In the genomic region with DNA sequence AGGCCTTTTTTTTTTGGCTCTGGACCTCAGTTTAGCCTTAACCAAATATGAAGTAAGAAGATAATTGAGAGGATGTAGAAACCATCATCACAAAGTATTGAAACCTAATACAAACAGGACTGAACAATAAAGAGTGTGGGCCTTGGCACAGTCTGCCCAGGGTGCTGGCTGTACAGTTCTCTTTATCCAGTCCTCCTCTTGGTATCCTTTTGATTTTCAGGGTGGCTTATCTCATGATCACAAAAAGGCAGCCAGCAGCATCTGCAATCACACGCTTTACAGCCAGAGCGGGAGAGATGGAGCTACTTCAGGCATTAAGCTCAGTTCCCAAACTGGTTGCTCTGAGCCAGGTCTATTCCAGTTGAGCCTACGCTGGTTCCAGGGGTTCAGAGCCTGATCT, we compare ENCODE assay signal across 20 cellular contexts.
"Had no signal": no experiment of that assay in that cellular context is flagged by ENCODE, and none has a peak within 500 bp of the region (broad histone marks: within the 10 kb centered on the region; RNA-seq: fewer than 3 reads in every experiment).

No MANE protein-coding gene starts in this region.

- DNase-seq: activated CD4-positive, alpha-beta T cell treated with anti-CD3 and anti-CD28 coated beads for 4 hours; activated CD8-positive, alpha-beta memory T cell treated with anti-CD3 and anti-CD28 coated beads, Interleukin-2, amount 50 U/mL, for 4 hours; activated CD8-positive, alpha-beta T cell treated with anti-CD3 and anti-CD28 coated beads for 36 hours; activated gamma-delta T cell treated with Interleukin-2 at 50 U/mL for 16 hours; activated naive CD4-positive, alpha-beta T cell treated with anti-CD3 and anti-CD28 coated beads, Interleukin-2, amount 10 ng/mL, durations not matched to agents 7 days and 5 days; activated naive CD8-positive, alpha-beta T cell treated with anti-CD3 and anti-CD28 coated beads for 36 hours; activated T-cell treated with anti-CD3 and anti-CD28 coated beads, Interleukin-2, amount 50 U/mL, for 72 hours; brain microvascular endothelial cell; KG1; NCI-H1436 treated with DMSO at 0.1 percent for 48 hours; NCI-H187; NCI-H2107; NCI-H2171 treated with DMSO at 0.1 percent for 48 hours; NCI-H510A treated with DMSO at 0.1 percent for 48 hours; PC-9; SHP77 treated with DMSO at 0.1 percent for 48 hours; T-helper 1 cell; WERI-Rb-1 had no signal

- H3K4me2 ChIP-seq: PC-9 had no signal

- ATAC-seq: activated CD8-positive, alpha-beta T cell treated with anti-CD3 and anti-CD28 coated beads for 36 hours; activated T-cell treated with anti-CD3 and anti-CD28 coated beads, Interleukin-2, amount 50 U/mL, for 72 hours had no signal

- H3K27me3 Mint-ChIP-seq: activated naive CD8-positive, alpha-beta T cell treated with anti-CD3 and anti-CD28 coated beads for 36 hours had no signal

- H3K36me3 ChIP-seq: brain microvascular endothelial cell, cardiac muscle cell, WERI-Rb-1 had no signal

- H3K27ac ChIP-seq: brain microvascular endothelial cell, cardiac muscle cell, PC-9, WERI-Rb-1 had no signal

- H3K4me3 Mint-ChIP-seq: activated CD8-positive, alpha-beta T cell treated with anti-CD3 and anti-CD28 coated beads for 36 hours; activated naive CD4-positive, alpha-beta T cell treated with anti-CD3 and anti-CD28 coated beads, Interleukin-2, amount 10 ng/mL, durations not matched to agents 7 days and 5 days; activated naive CD8-positive, alpha-beta T cell treated with anti-CD3 and anti-CD28 coated beads for 36 hours; activated T-cell treated with anti-CD3 and anti-CD28 coated beads, Interleukin-2, amount 50 U/mL, for 72 hours had no signal

- H3K4me3 ChIP-seq: cardiac muscle cell, PC-9 had no signal

- H2AFZ ChIP-seq: PC-9 had no signal

- H3K4me1 Mint-ChIP-seq: activated naive CD4-positive, alpha-beta T cell treated with anti-CD3 and anti-CD28 coated beads, Interleukin-2, amount 10 ng/mL, durations not matched to agents 7 days and 5 days had no signal

- H3K27ac Mint-ChIP-seq: activated CD8-positive, alpha-beta T cell treated with anti-CD3 and anti-CD28 coated beads for 36 hours; activated naive CD4-positive, alpha-beta T cell treated with anti-CD3 and anti-CD28 coated beads, Interleukin-2, amount 10 ng/mL, durations not matched to agents 7 days and 5 days; activated naive CD8-positive, alpha-beta T cell treated with anti-CD3 and anti-CD28 coated beads for 36 hours; activated T-cell treated with anti-CD3 and anti-CD28 coated beads, Interleukin-2, amount 50 U/mL, for 72 hours; activated T-helper 2 cell treated with anti-CD3 and anti-CD28 coated beads, Interferon-gamma antibody, Interleukin-2, Interleukin-4, amounts not matched to agents 10 μg/mL and 5 μg/mL and 100 μg/mL, durations not matched to agents 14 hours and 24 hours and 36 hours had no signal
